19 cellular contexts compared by ENCODE assay signal in the genomic region with DNA sequence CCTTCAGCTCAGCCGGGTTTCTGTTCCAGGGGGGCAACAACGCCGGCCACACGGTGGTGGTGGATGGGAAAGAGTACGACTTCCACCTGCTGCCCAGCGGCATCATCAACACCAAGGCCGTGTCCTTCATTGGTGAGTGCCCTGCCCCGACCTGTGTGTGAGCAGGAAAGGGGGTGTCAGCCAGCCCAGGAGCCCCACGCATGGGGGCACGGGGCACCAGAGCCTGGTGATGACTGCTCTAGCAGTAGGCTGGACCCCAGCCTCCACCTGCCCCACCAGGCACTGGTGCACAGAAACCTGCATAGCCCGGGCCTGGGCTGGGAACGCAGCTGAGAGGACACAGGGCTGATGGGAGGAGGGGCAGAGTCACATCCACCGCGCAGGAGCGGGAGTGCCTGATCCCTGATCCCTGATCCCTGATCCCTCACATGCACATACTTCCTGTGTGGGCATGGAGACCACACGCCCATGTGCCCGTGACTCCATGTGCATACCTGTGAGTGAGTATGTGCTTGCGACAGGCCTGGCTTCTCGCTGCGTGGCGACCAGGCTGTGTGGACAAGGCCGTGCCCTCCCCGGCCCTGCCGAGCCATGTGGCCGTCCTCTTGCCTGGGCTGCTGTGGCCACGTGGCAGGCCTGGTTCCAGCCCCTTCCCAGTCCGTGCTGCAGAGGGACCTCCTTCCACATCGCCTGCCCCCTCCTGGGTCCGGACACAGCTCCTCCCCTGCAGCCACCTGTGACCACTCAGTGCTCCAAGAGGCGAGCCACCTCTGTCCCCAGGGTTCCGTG. TPM values are rescaled to one million over a fixed set of nuclear protein-coding genes. Genes with fewer than 3 reads are reported as not detected.
DNase-seq lines count a peak whose midpoint lies in the region; ATAC-seq and TF ChIP-seq lines count a peak whose summit lies in the region.
"Had no signal": no experiment of that assay in that cellular context is flagged by ENCODE, and none has a peak within 500 bp of the region (broad histone marks: within the 10 kb centered on the region; RNA-seq: fewer than 3 reads in every experiment).

No MANE protein-coding gene starts in this region.

- no peak for TF ChIP-seq POLR2A in esophagus squamous epithelium (IDR thresholded peaks at IDR 0.05)
- TF ChIP-seq POLR2A in thyroid gland (IDR thresholded peaks at IDR 0.05), result no peak

- H2AFZ ChIP-seq in mesenchymal stem cell (ENCODE audit: low read depth, low read length), result no peak overlapping the region

- TF ChIP-seq CTCF in esophagus squamous epithelium (IDR thresholded peaks at IDR 0.05) (no peak), thyroid gland (IDR thresholded peaks at IDR 0.05) (no peak), nephron progenitor cell (IDR thresholded peaks at IDR 0.05) (no peak)

- H3K9me3 ChIP-seq in esophagus squamous epithelium, result no peaks in the 10 kb centered on the region
- no peaks in the 10 kb centered on the region for H3K9me3 ChIP-seq in mesenchymal stem cell (ENCODE audit: control insufficient read depth, low read length)
- no peaks in the 10 kb centered on the region for H3K9me3 ChIP-seq in thyroid gland
- H3K9me3 ChIP-seq in T-helper 17 cell (ENCODE audit: control insufficient read depth, low read length, poor library complexity, severe bottlenecking), result no peaks in the 10 kb centered on the region

- H3K4me3 Mint-ChIP-seq in nephron progenitor cell, result no peak overlapping the region
- H3K4me3 Mint-ChIP-seq in T-helper 17 cell, result no peak overlapping the region
- H3K4me3 Mint-ChIP-seq: B cell, T-cell had no signal

- H3K4ac ChIP-seq in mesenchymal stem cell (ENCODE audit: low read depth in 1 of 2, low read length in 2 of 2), result peak overlapping the region; percentile 56 to 84

- H3K4me1 Mint-ChIP-seq in nephron progenitor cell (peaks cover 17% of the 10 kb centered on the region), T-helper 17 cell (peaks cover 3% of the 10 kb centered on the region)
- H3K4me1 Mint-ChIP-seq: B cell, T-cell had no signal

- peaks cover 0 to 8% (median 0%) of the 10 kb centered on the region in 3 donors for H3K36me3 ChIP-seq in esophagus squamous epithelium
- H3K36me3 ChIP-seq in mesenchymal stem cell (ENCODE audit: control insufficient read depth in 1 of 2, insufficient read depth in 2 of 2, low read depth in 1 of 2, low read length in 2 of 2), result peaks cover 0 to 2% of the 10 kb centered on the region in 2 experiments
- H3K36me3 ChIP-seq in thyroid gland, result no peaks in the 10 kb centered on the region

- H3K79me1 ChIP-seq in mesenchymal stem cell (replicated peaks; ENCODE audit: low read length, poor library complexity, severe bottlenecking), result no peaks in the 10 kb centered on the region

- H3K27ac ChIP-seq in esophagus squamous epithelium (peak overlapping the region; percentile 51 to 92 (median 83)), mesenchymal stem cell (ENCODE audit: low read length, poor library complexity, severe bottlenecking) (no peak overlapping the region), thyroid gland (peak overlapping the region; percentile 61 to 82 (median 74))

- no peak overlapping the region for H3K4me2 ChIP-seq in mesenchymal stem cell (ENCODE audit: low read length, poor library complexity, severe bottlenecking)

- H3K14ac ChIP-seq in mesenchymal stem cell (ENCODE audit: low read length in 2 of 2), result peak overlapping the region in 1 of 2 experiments; percentile 82

- no peak overlapping the region for H3K4me3 ChIP-seq in esophagus squamous epithelium
- no peak overlapping the region for H3K4me3 ChIP-seq in mesenchymal stem cell (ENCODE audit: insufficient read depth in 1 of 2, low read depth in 1 of 2, low read length in 2 of 2)
- no peak overlapping the region for H3K4me3 ChIP-seq in thyroid gland (replicated peaks in 1 of 3)
- H3K4me3 ChIP-seq: GM23248 had no signal

- ATAC-seq in GM19452 (IDR thresholded peaks at IDR 0.05; ENCODE audit: unreplicated experiment) (no peak), T-helper 17 cell (no peak), GM21717 (IDR thresholded peaks at IDR 0.05; ENCODE audit: unreplicated experiment) (no peak)
- ATAC-seq: activated naive CD4-positive, alpha-beta T cell treated with anti-CD3 and anti-CD28 coated beads, Interleukin-2, amount 50 U/mL, for 72 hours; PC-3 had no signal

- H3K9me3 Mint-ChIP-seq in nephron progenitor cell, result no peaks in the 10 kb centered on the region
- H3K9me3 Mint-ChIP-seq: activated naive CD4-positive, alpha-beta T cell treated with anti-CD3 and anti-CD28 coated beads, Interleukin-2, amount 50 U/mL, for 72 hours; T-cell had no signal

- H3K4me1 ChIP-seq in esophagus squamous epithelium, result peaks cover 29 to 67% (median 48%) of the 10 kb centered on the region in 3 donors
- peaks cover 12% of the 10 kb centered on the region for H3K4me1 ChIP-seq in mesenchymal stem cell (ENCODE audit: control insufficient read depth, insufficient read depth, low read depth, low read length)
- H3K4me1 ChIP-seq in thyroid gland, result peaks cover 11 to 46% of the 10 kb centered on the region in 2 donors

- DNase-seq in SK-N-DZ (ENCODE audit: low spot score), result peak; percentile 64
- DNase-seq in esophagus squamous epithelium (lab: John Stamatoyannopoulos, UW), result no peak
- DNase-seq in mesenchymal stem cell, result no peak
- no peak for DNase-seq in thyroid gland
- DNase-seq in nephron progenitor cell, result no peak
- DNase-seq in T-helper 17 cell, result no peak
- DNase-seq: activated CD4-positive, alpha-beta T cell treated with anti-CD3 and anti-CD28 coated beads for 1 hour; cerebellar nuclear complex; glutamatergic neuron; GM23248; NCI-H1417 treated with DMSO at 0.1 percent for 48 hours; NCI-H524; PC-3; stimulated activated CD4-positive, alpha-beta T cell treated with anti-CD3 and anti-CD28 coated beads, Interleukin-2, amount 100 ng/mL, for 48 hours; T-cell had no signal

- H3K27me3 ChIP-seq in esophagus squamous epithelium (no peaks in the 10 kb centered on the region), mesenchymal stem cell (ENCODE audit: control insufficient read depth in 1 of 2, insufficient read depth in 1 of 2, low read length in 2 of 2) (peaks cover 7 to 14% of the 10 kb centered on the region in 2 experiments), thyroid gland (no peaks in the 10 kb centered on the region)

- H3K18ac ChIP-seq in mesenchymal stem cell (ENCODE audit: low read depth in 1 of 2, low read length in 2 of 2), result peak overlapping the region; percentile 93 to 97

- H2BK5ac ChIP-seq in mesenchymal stem cell (ENCODE audit: low read depth, low read length, poor library complexity, severe bottlenecking), result no peak overlapping the region

- H4K8ac ChIP-seq in mesenchymal stem cell (ENCODE audit: low read length), result peak overlapping the region; percentile 97

- H3K23ac ChIP-seq in mesenchymal stem cell (ENCODE audit: low read length in 2 of 2), result no peak overlapping the region

- peak overlapping the region; percentile 91 to 98 for H2BK12ac ChIP-seq in mesenchymal stem cell (ENCODE audit: low read length in 2 of 2)

- H2BK120ac ChIP-seq in mesenchymal stem cell (ENCODE audit: low read depth, low read length), result peak overlapping the region; percentile 85

- H3K27me3 Mint-ChIP-seq in nephron progenitor cell (ENCODE audit: low read depth, poor library complexity) (no peaks in the 10 kb centered on the region), T-helper 17 cell (no peaks in the 10 kb centered on the region)
- H3K27me3 Mint-ChIP-seq: B cell, T-cell had no signal

- H3K27ac Mint-ChIP-seq in nephron progenitor cell, result no peak overlapping the region
- no peak overlapping the region for H3K27ac Mint-ChIP-seq in T-helper 17 cell
- H3K27ac Mint-ChIP-seq: activated naive CD4-positive, alpha-beta T cell treated with anti-CD3 and anti-CD28 coated beads, Interleukin-2, amount 50 U/mL, for 72 hours; B cell; T-cell had no signal

- no peak overlapping the region for H2AK5ac ChIP-seq in mesenchymal stem cell (ENCODE audit: low read length, severe bottlenecking)

- peak overlapping the region; percentile 96 for H2BK15ac ChIP-seq in mesenchymal stem cell (ENCODE audit: low read depth, poor library complexity, severe bottlenecking)

- WGBS in esophagus squamous epithelium, 2 donors, result 99 to 100% methylated on average over 1 to 8 of the region's 31 CpGs
- WGBS in mesenchymal stem cell, result 92% methylated on average over 31 of the region's 31 CpGs
- 71 to 89% methylated on average over 19 to 20 of the region's 31 CpGs for WGBS in thyroid gland, 2 donors

- intact Hi-C loops in esophagus squamous epithelium (cut with DNase I), result no loop called here
- intact Hi-C loops in thyroid gland (cut with DNase I), result no loop called here

- no peak overlapping the region for H3K9ac ChIP-seq in mesenchymal stem cell (ENCODE audit: low read length)

- H4K91ac ChIP-seq in mesenchymal stem cell (ENCODE audit: low read length), result peak overlapping the region; percentile 100

- H3K36me3 Mint-ChIP-seq in nephron progenitor cell (ENCODE audit: low read depth) (peaks cover 2% of the 10 kb centered on the region), T-helper 17 cell (ENCODE audit: low read depth) (no peaks in the 10 kb centered on the region)
- H3K36me3 Mint-ChIP-seq: activated naive CD4-positive, alpha-beta T cell treated with anti-CD3 and anti-CD28 coated beads, Interleukin-2, amount 50 U/mL, for 72 hours; T-cell had no signal

RNA-seq across cellular contexts. Expression of a gene that starts 11.2 kb away (rescaled TPM):
- polyA plus RNA-seq in SK-N-DZ (2014; cell fraction: cytosol; rRNA removed), result 0.26 and 0.58 TPM in 2 replicates
- polyA plus RNA-seq in SK-N-DZ (2014; cell fraction: nucleus; rRNA removed), result 1.4 and 2.1 TPM in 2 replicates
- total RNA-seq in esophagus squamous epithelium (10 to 100 TPM in 2 of 4 donors, 1 to 10 TPM in 2; 3.4 to 11.4 (median 8.4) TPM), thyroid gland (10 to 100 TPM; 13.6 to 26.2 (median 18.9) TPM), T-helper 17 cell (1 to 10 TPM; 2.4 to 2.9 TPM)
- 5.2 TPM for polyA plus RNA-seq in mesenchymal stem cell (2013, experiment 1 of 2)
- polyA plus RNA-seq in mesenchymal stem cell (2013, experiment 2 of 2), result 4.8 TPM

RNA-seq across cellular contexts. Expression of a gene that starts 17.8 kb away (rescaled TPM):
- 289 and 437 TPM in 2 replicates for polyA plus RNA-seq in SK-N-DZ (2014; cell fraction: cytosol; rRNA removed)
- polyA plus RNA-seq in SK-N-DZ (2014; cell fraction: nucleus; rRNA removed), result 345 and 429 TPM in 2 replicates
- 100 to 1,000 TPM; 149 to 282 (median 201) TPM for total RNA-seq in esophagus squamous epithelium
- 68.6 TPM for polyA plus RNA-seq in mesenchymal stem cell (2013, experiment 1 of 2)
- 73.5 TPM for polyA plus RNA-seq in mesenchymal stem cell (2013, experiment 2 of 2)
- total RNA-seq in thyroid gland, result 100 to 1,000 TPM; 137 to 388 (median 239) TPM
- total RNA-seq in T-helper 17 cell, result 10 to 100 TPM; 76.2 to 85.7 TPM

RNA-seq across cellular contexts. Expression of a gene that starts 45.8 kb away (rescaled TPM):
- polyA plus RNA-seq in SK-N-DZ (2014; cell fraction: cytosol; rRNA removed), result 12.4 and 17.6 TPM in 2 replicates
- 28.3 and 37.7 TPM in 2 replicates for polyA plus RNA-seq in SK-N-DZ (2014; cell fraction: nucleus; rRNA removed)
- total RNA-seq in esophagus squamous epithelium (10 to 100 TPM; 36.7 to 43.6 (median 37.8) TPM), thyroid gland (10 to 100 TPM; 35.1 to 54.7 (median 42.5) TPM), T-helper 17 cell (10 to 100 TPM; 61.0 to 76.1 TPM)
- 59.1 TPM for polyA plus RNA-seq in mesenchymal stem cell (2013, experiment 1 of 2)
- polyA plus RNA-seq in mesenchymal stem cell (2013, experiment 2 of 2), result 55.9 TPM
